ENCODE assay signal across 28 cellular contexts in the genomic region with DNA sequence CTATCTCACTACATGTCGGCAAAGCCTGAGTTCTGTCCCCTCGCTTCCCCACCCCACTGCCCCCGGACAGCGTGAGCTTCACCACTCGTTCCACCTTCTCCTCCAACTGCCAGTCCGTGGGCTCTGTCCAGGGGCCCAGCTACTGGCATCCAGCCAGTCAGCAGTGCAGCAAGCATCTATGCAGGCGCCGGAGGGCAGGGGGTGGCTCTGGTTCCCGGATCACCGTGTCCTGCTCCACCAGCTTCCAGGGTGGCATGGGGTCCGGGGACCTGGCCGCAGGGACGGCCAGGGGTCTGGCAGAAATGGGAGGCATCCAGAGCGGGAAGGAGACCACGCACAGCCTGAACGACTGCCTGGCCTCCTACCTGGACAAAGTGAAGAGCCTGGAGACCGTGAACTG. TPM values are rescaled to one million over a fixed set of nuclear protein-coding genes. Genes with fewer than 3 reads are reported as not detected.
"Had no signal": no experiment of that assay in that cellular context is flagged by ENCODE, and none has a peak within 500 bp of the region (broad histone marks: within the 10 kb centered on the region; RNA-seq: fewer than 3 reads in every experiment).

No MANE protein-coding gene starts in this region.

- H3K4me2 ChIP-seq: neural progenitor cell had no signal

- H3K27me3 Mint-ChIP-seq: progenitor cell of endocrine pancreas; stimulated activated naive B cell treated with anti-CD40 and anti-IgM and Interleukin-4, amounts not matched to agents 10 μg/mL and 1 μg/mL and 100 μg/mL, for 72 hours; stimulated activated naive CD8-positive, alpha-beta T cell treated with anti-CD3 and anti-CD28 coated beads, Interleukin-15, Interleukin-2, amounts not matched to agents 100 ng/mL and 50 ng/mL, for 24 hours had no signal

- H3K27ac ChIP-seq: neural progenitor cell, ovary, parathyroid adenoma, psoas muscle, right lobe of liver, sigmoid colon, stomach, thoracic aorta, thyroid gland, tibial nerve, upper lobe of left lung, vagina had no signal

- H2AFZ ChIP-seq: neural progenitor cell, parathyroid adenoma had no signal

- H3K4me3 ChIP-seq: neural progenitor cell, ovary, psoas muscle, right lobe of liver, sigmoid colon, stomach, thoracic aorta, thyroid gland, tibial nerve, upper lobe of left lung, vagina had no signal

- H3K27ac Mint-ChIP-seq: nephron; neural progenitor cell; progenitor cell of endocrine pancreas; stimulated activated effector memory CD8-positive, alpha-beta T cell treated with anti-CD3 and anti-CD28 coated beads, Interleukin-12 subunit alpha, Interleukin-12 subunit beta, amount 100 ng/mL, for 72 hours; stimulated activated naive B cell treated with anti-CD40 and anti-IgM and Interleukin-4, amounts not matched to agents 10 μg/mL and 1 μg/mL and 100 μg/mL, for 72 hours; stimulated activated naive CD8-positive, alpha-beta T cell treated with anti-CD3 and anti-CD28 coated beads, Interleukin-15, Interleukin-2, amounts not matched to agents 100 ng/mL and 50 ng/mL, for 24 hours had no signal

- ATAC-seq: psoas muscle; right cardiac atrium; right lobe of liver; stimulated activated effector memory CD8-positive, alpha-beta T cell treated with anti-CD3 and anti-CD28 coated beads, Interleukin-12 subunit alpha, Interleukin-12 subunit beta, amount 100 ng/mL, for 72 hours; stimulated activated naive B cell treated with anti-CD40 and anti-IgM and Interleukin-4, amounts not matched to agents 10 μg/mL and 1 μg/mL and 100 μg/mL, for 72 hours had no signal

- DNase-seq: occipital lobe; ovary; psoas muscle; right cardiac atrium; right lobe of liver; sigmoid colon; small intestine; stimulated activated CD4-positive, alpha-beta T cell treated with anti-CD3 and anti-CD28 coated beads, Interleukin-15, amount 100 ng/mL, for 24 hours; stimulated activated CD4-positive, alpha-beta T cell treated with anti-CD3 and anti-CD28 coated beads, Interleukin-2, amount 100 ng/mL, for 24 hours; stimulated activated CD4-positive, alpha-beta T cell treated with anti-CD3 and anti-CD28 coated beads, Interleukin-2, amount 100 ng/mL, for 48 hours; stimulated activated CD4-positive, alpha-beta T cell treated with anti-CD3 and anti-CD28 coated beads, Interleukin-4, amount 100 ng/mL, for 24 hours; stimulated activated naive B cell treated with anti-CD40 and anti-IgM and Interleukin-4, amounts not matched to agents 10 μg/mL and 1 μg/mL and 100 μg/mL, for 72 hours; stimulated activated naive CD4-positive, alpha-beta T cell treated with Interleukin-2 at 50 U/mL for 16 hours; stomach; thyroid gland; trophoblast cell had no signal

- H3K27me3 ChIP-seq: neural progenitor cell, ovary, right lobe of liver, sigmoid colon, stomach, thyroid gland, tibial nerve, upper lobe of left lung, vagina had no signal

- H3K4me1 Mint-ChIP-seq: nephron; neural progenitor cell; stimulated activated effector memory CD8-positive, alpha-beta T cell treated with anti-CD3 and anti-CD28 coated beads, Interleukin-12 subunit alpha, Interleukin-12 subunit beta, amount 100 ng/mL, for 72 hours had no signal

- H3K36me3 Mint-ChIP-seq: neural progenitor cell; stimulated activated effector memory CD8-positive, alpha-beta T cell treated with anti-CD3 and anti-CD28 coated beads, Interleukin-12 subunit alpha, Interleukin-12 subunit beta, amount 100 ng/mL, for 72 hours had no signal

- H3K9me3 ChIP-seq: ovary, right lobe of liver, sigmoid colon, thyroid gland, vagina had no signal

- H3K4me3 Mint-ChIP-seq: nephron; neural progenitor cell; stimulated activated effector memory CD8-positive, alpha-beta T cell treated with anti-CD3 and anti-CD28 coated beads, Interleukin-12 subunit alpha, Interleukin-12 subunit beta, amount 100 ng/mL, for 72 hours; stimulated activated naive B cell treated with anti-CD40 and anti-IgM and Interleukin-4, amounts not matched to agents 10 μg/mL and 1 μg/mL and 100 μg/mL, for 72 hours; stimulated activated naive CD8-positive, alpha-beta T cell treated with anti-CD3 and anti-CD28 coated beads, Interleukin-15, Interleukin-2, amounts not matched to agents 100 ng/mL and 50 ng/mL, for 24 hours had no signal

- H3K4me1 ChIP-seq: neural progenitor cell, parathyroid adenoma, psoas muscle, sigmoid colon, stomach, thyroid gland, tibial nerve, vagina had no signal

- H3K9ac ChIP-seq: neural progenitor cell, parathyroid adenoma had no signal

- H3K36me3 ChIP-seq: neural progenitor cell, ovary, right lobe of liver, sigmoid colon, stomach, thoracic aorta, thyroid gland, tibial nerve, vagina had no signal

RNA-seq across cellular contexts. Expression of gene CMTM8, which starts 20.4 kb away (rescaled TPM):
- total RNA-seq: skeletal muscle tissue had no signal
- polyA plus RNA-seq: neural cell had no signal
